10 cellular contexts compared by ENCODE assay signal in the genomic region with DNA sequence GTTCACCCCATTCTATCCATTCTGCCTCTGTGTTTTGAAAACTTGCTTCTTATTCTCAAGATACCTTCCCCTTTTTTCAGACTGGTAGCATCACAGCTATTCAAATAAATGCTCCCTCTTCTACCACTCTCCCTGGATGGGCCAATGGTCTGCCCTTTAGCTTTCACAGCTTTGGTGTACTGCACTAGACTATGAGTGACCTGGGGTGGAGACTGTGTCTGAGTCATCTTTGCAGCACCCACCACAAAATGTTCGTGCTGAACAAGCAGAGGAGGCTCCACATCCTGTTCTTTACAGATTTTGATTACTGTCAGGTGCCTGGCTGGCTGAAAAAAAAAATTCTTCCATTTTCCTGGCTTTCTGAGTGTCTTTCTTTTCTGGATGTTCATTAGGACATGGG.
DNase-seq lines count a peak whose midpoint lies in the region; ATAC-seq, FAIRE-seq and TF ChIP-seq lines count a peak whose summit lies in the region.
"Had no signal": no experiment of that assay in that cellular context is flagged by ENCODE, and none has a peak within 500 bp of the region (broad histone marks: within the 10 kb centered on the region; RNA-seq: fewer than 3 reads in every experiment).

No MANE protein-coding gene starts in this region.

- H3K79me2 ChIP-seq in PC-3 (ENCODE audit: low read length) (no peaks in the 10 kb centered on the region), trophoblast cell (ENCODE audit: control insufficient read depth, insufficient read depth, low read length, poor library complexity) (no peaks in the 10 kb centered on the region)

- H3K27ac ChIP-seq in A549 (peak overlapping the region; percentile 18 to 29; a peak in 2 of 6 replicates), PC-3 (ENCODE audit: low read length) (peak overlapping the region; percentile 50), trophoblast cell (ENCODE audit: low read depth, low read length) (no peak overlapping the region)

- peak in 1 of 2 experiments; percentile 20 for DNase-seq in A549 (ENCODE audit: low read depth in 1 of 2, low spot score in 1 of 2)
- peak; percentile 78 for DNase-seq in PC-3
- peak; percentile 26 for DNase-seq in brain pericyte (ENCODE audit: low read depth, low spot score)
- DNase-seq in stimulated activated CD8-positive, alpha-beta memory T cell treated with anti-CD3 and anti-CD28 coated beads, Interleukin-12 subunit alpha, Interleukin-12 subunit beta, amount 100 ng/mL, for 1 hour (ENCODE audit: low read depth), result peak; percentile 36
- DNase-seq in superior temporal gyrus (ENCODE audit: extremely low spot score), result no peak
- no peak for DNase-seq in trophoblast cell
- no peak for DNase-seq in mucosa of gallbladder (ENCODE audit: low spot score)
- DNase-seq: activated B cell treated with CpG ODN at 0.5 μM for 24 hours had no signal

- H3K4me3 ChIP-seq in A549 (no peak overlapping the region), PC-3 (ENCODE audit: low read length) (no peak overlapping the region), trophoblast cell (ENCODE audit: low read depth, low read length) (no peak overlapping the region)
- H3K4me3 ChIP-seq: BLaER1 treated with 17β-estradiol and CSF1 and Interleukin-3, amounts not matched to agents 10 nM and 100 nM had no signal

- no peak overlapping the region for H3K18ac ChIP-seq in trophoblast cell (ENCODE audit: low read length)

- CTCF ChIA-PET in A549 (lab: Yijun Ruan, JAX) (interaction anchor here (1.1 to 1.2 kb wide), 2 partner anchors 17 to 108 kb away, joined by 3 read pairs; no protein-coding TSS in a partner anchor), PC-3 (lab: Charles Lee) (interaction anchor here (0.5 to 0.6 kb wide), 2 partner anchors 128 to 1974 kb away, joined by 3 to 15 read pairs; no protein-coding TSS in a partner anchor)

- ATAC-seq in A549 (no peak), GM21723 (IDR thresholded peaks at IDR 0.05; ENCODE audit: unreplicated experiment) (peak; percentile 78), PC-3 (peak; percentile 74)

- H3K27me3 ChIP-seq in PC-3 (ENCODE audit: low read length) (no peaks in the 10 kb centered on the region), trophoblast cell (ENCODE audit: insufficient read depth, low read length) (no peaks in the 10 kb centered on the region)
- H3K27me3 ChIP-seq: BLaER1 treated with 17β-estradiol and CSF1 and Interleukin-3, amounts not matched to agents 10 nM and 100 nM had no signal

- no peak overlapping the region for H4K91ac ChIP-seq in trophoblast cell (ENCODE audit: low read depth, low read length)

- H4K20me1 ChIP-seq in PC-3 (ENCODE audit: low read length), result no peaks in the 10 kb centered on the region
- H4K20me1 ChIP-seq: BLaER1 treated with 17β-estradiol and CSF1 and Interleukin-3, amounts not matched to agents 10 nM and 100 nM had no signal

- no peak for FAIRE-seq in A549 (lab: Jason Lieb, UNC)

- no peaks in the 10 kb centered on the region for H3F3A ChIP-seq in PC-3 (ENCODE audit: low read length, unreplicated experiment)

- no peak overlapping the region for H2AK5ac ChIP-seq in trophoblast cell (ENCODE audit: low read length)

- no TSS peak for BruUV-seq in PC-3 (replicated peaks; lab: Mats Ljungman, UMichigan)

- peaks cover 4% of the 10 kb centered on the region for H3K79me1 ChIP-seq in trophoblast cell (ENCODE audit: low read length)

- intact Hi-C loops in PC-3 (cut with micrococcal nuclease), result loop anchor here (5.0 kb wide), 1 partner anchor 36 kb away; no protein-coding TSS in a partner anchor

- no peak overlapping the region for H2BK12ac ChIP-seq in trophoblast cell (ENCODE audit: low read length)

- H3K4me1 ChIP-seq in A549 (peaks cover 7% of the 10 kb centered on the region; the same call in 2 of the 3 replicates), PC-3 (ENCODE audit: insufficient read depth, low read length) (peaks cover 21% of the 10 kb centered on the region), trophoblast cell (ENCODE audit: control insufficient read depth in 1 of 2, insufficient read depth in 2 of 2, low read length in 2 of 2) (peaks cover 2 to 4% of the 10 kb centered on the region in 2 experiments)

- H3K9ac ChIP-seq in PC-3 (ENCODE audit: low read length), result peak overlapping the region; percentile 17; the same call in 1 of the 2 replicates
- H3K9ac ChIP-seq in trophoblast cell (ENCODE audit: low read length), result no peak overlapping the region
- H3K9ac ChIP-seq: BLaER1 treated with 17β-estradiol and CSF1 and Interleukin-3, amounts not matched to agents 10 nM and 100 nM had no signal

- no peak overlapping the region for H2BK120ac ChIP-seq in trophoblast cell (ENCODE audit: insufficient read depth, low read length, poor library complexity)

- 0 out of 2 replicates have a peak overlapping the region, but pooled peaks have one; percentile 8 for H2AFZ ChIP-seq in PC-3 (ENCODE audit: low read length)
- no peak overlapping the region for H2AFZ ChIP-seq in trophoblast cell (ENCODE audit: insufficient read depth, low read length, poor library complexity)

- no peak overlapping the region for H4K8ac ChIP-seq in trophoblast cell (ENCODE audit: low read depth, low read length)

- H3K36me3 ChIP-seq in PC-3 (ENCODE audit: low read depth, low read length) (no peaks in the 10 kb centered on the region), trophoblast cell (ENCODE audit: control insufficient read depth in 1 of 2, insufficient read depth in 2 of 2, low read length in 2 of 2) (no peaks in the 10 kb centered on the region)
- H3K36me3 ChIP-seq: BLaER1 treated with 17β-estradiol and CSF1 and Interleukin-3, amounts not matched to agents 10 nM and 100 nM had no signal

- POLR2A ChIA-PET in A549 (lab: Yijun Ruan, JAX) (no interaction called here), PC-3 (lab: Charles Lee; ENCODE audit: unreplicated experiment) (no interaction called here)

- no peaks in the 10 kb centered on the region for H3K9me2 ChIP-seq in PC-3 (replicated peaks; ENCODE audit: low read length)

- H4K12ac ChIP-seq in trophoblast cell (ENCODE audit: low read depth, low read length), result no peak overlapping the region

- TF ChIP-seq CTCF in A549 (IDR thresholded peaks at IDR 0.05) (no peak), PC-3 (conservative IDR thresholded peaks at IDR 0.05; ENCODE audit: low read depth, low read length) (no peak)

- WGBS in A549 (ENCODE audit: missing lambda C conversion rate), result 6% methylated on average over 1 of the region's 1 CpG
- no CpG with 5 or more reads among the region's 1 CpG for WGBS in trophoblast cell (ENCODE audit: extremely low coverage, insufficient coverage, insufficient read length)

- H3K4me2 ChIP-seq in A549 (0 out of 3 replicates have a peak overlapping the region, but pooled peaks have one; percentile 21), PC-3 (ENCODE audit: low read length) (peak overlapping the region; percentile 46), trophoblast cell (ENCODE audit: low read length) (no peak overlapping the region)

- no peak for TF ChIP-seq RAD21 in A549 (conservative IDR thresholded peaks at IDR 0.05 in 1 of 2, IDR thresholded peaks at IDR 0.05 in 1 of 2)

- no peak overlapping the region for H3K14ac ChIP-seq in trophoblast cell (ENCODE audit: low read length)

- no peak for TF ChIP-seq EP300 in A549 (IDR thresholded peaks at IDR 0.05)

- TF ChIP-seq POLR2A in A549 (IDR thresholded peaks at IDR 0.05; ENCODE audit: low read length), result no peak

- no peak overlapping the region for H3K4ac ChIP-seq in trophoblast cell (ENCODE audit: low read depth, low read length)

- no peak overlapping the region for H2BK5ac ChIP-seq in trophoblast cell (ENCODE audit: low read depth, low read length, poor library complexity)

- no peaks in the 10 kb centered on the region for H3K9me3 ChIP-seq in A549
- 0 out of 2 replicates have a peak, but pooled peaks cover 5% of the 10 kb centered on the region for H3K9me3 ChIP-seq in PC-3 (ENCODE audit: low read length)
- H3K9me3 ChIP-seq in trophoblast cell (ENCODE audit: insufficient read depth, low read depth, low read length), result no peaks in the 10 kb centered on the region

- no peak overlapping the region for H3K23ac ChIP-seq in trophoblast cell (ENCODE audit: low read length)

TF ChIP-seq in A549, 52 proteins besides CTCF, POLR2A, EP300 and RAD21:
- TF ChIP-seq EHF (CRISPR knock-in tag; IDR thresholded peaks at IDR 0.05), result no peak
- TF ChIP-seq FOSL2 (IDR thresholded peaks at IDR 0.05), result no peak
- TF ChIP-seq FOSL2 (CRISPR knock-in tag; IDR thresholded peaks at IDR 0.05), result no peak
- TF ChIP-seq, protein P1, sequence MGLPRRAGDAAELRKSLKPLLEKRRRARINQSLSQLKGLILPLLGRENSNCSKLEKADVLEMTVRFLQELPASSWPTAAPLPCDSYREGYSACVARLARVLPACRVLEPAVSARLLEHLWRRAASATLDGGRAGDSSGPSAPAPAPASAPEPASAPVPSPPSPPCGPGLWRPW (IDR thresholded peaks at IDR 0.05), result no peak
- no peak for TF ChIP-seq EHMT2 (IDR thresholded peaks at IDR 0.05; ENCODE audit: low read depth)
- TF ChIP-seq RFX5 (IDR thresholded peaks at IDR 0.05), result no peak
- no peak for TF ChIP-seq NR3C1 (IDR thresholded peaks at IDR 0.05)
- TF ChIP-seq, protein P2, sequence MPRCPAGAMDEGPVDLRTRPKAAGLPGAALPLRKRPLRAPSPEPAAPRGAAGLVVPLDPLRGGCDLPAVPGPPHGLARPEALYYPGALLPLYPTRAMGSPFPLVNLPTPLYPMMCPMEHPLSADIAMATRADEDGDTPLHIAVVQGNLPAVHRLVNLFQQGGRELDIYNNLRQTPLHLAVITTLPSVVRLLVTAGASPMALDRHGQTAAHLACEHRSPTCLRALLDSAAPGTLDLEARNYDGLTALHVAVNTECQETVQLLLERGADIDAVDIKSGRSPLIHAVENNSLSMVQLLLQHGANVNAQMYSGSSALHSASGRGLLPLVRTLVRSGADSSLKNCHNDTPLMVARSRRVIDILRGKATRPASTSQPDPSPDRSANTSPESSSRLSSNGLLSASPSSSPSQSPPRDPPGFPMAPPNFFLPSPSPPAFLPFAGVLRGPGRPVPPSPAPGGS (IDR thresholded peaks at IDR 0.05), result no peak
TF ChIP-seq in A549: peak in this region for 0.

Comparison
In these comparisons a context has a peak if more than half of its experiments do, and no peak if none do; other contexts are left out.
1. ATAC-seq: peak in GM21723 (single experiment) and PC-3 (single experiment); none in A549 (0 of 2).
2. DNase-seq: peak in PC-3 (single experiment), brain pericyte (single experiment) and stimulated activated CD8-positive, alpha-beta memory T cell treated with anti-CD3 and anti-CD28 coated beads, Interleukin-12 subunit alpha, Interleukin-12 subunit beta, amount 100 ng/mL, for 1 hour (single experiment); none in superior temporal gyrus (single experiment), trophoblast cell (0 of 2) and mucosa of gallbladder (single experiment).